31 cellular contexts compared by ENCODE assay signal in the genomic region with DNA sequence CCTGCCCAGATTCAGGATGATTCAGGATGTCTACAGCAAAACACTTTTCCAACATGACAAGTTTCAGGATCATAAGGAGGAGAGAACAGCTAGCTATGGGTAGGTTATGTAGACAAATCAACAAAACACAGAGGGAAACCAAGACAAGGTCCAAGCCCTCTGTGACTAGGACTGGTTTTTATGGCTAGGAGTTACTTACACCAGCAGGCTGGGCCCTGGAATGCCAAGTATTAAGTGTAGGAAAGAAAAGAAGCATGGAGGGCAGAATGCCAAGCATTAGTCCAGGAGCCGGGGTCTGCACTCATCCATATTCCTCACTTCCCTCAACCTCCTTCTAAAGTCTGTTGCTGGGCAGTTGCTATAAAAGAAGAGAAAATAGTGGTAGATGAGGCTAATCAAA. TPM values are rescaled to one million over a fixed set of nuclear protein-coding genes. Genes with fewer than 3 reads are reported as not detected.
DNase-seq lines count a peak whose midpoint lies in the region; ATAC-seq and TF ChIP-seq lines count a peak whose summit lies in the region.
"Had no signal": no experiment of that assay in that cellular context is flagged by ENCODE, and none has a peak within 500 bp of the region (broad histone marks: within the 10 kb centered on the region; RNA-seq: fewer than 3 reads in every experiment).

No MANE protein-coding gene starts in this region.

- DNase-seq in HFFc6 (no peak), adipocyte (ENCODE audit: low read depth) (peak; percentile 22), mesothelial cell of epicardium (ENCODE audit: low spot score in 2 of 2, unreplicated experiment in 2 of 2) (no peak), hepatic stellate cell (ENCODE audit: low spot score) (no peak), type B pancreatic cell (ENCODE audit: extremely low spot score, unreplicated experiment) (no peak)
- DNase-seq: activated CD4-positive, alpha-beta T cell treated with anti-CD3 and anti-CD28 coated beads, Interleukin-2, amount 50 U/mL, for 48 hours; activated naive CD4-positive, alpha-beta T cell treated with anti-CD3 and anti-CD28 coated beads, Interleukin-2, amount 10 ng/mL, durations not matched to agents 7 days and 5 days; amniotic stem cell; CD4-positive, alpha-beta memory T cell; cortex of kidney; effector memory CD8-positive, alpha-beta T cell; erythroblast; foreskin keratinocyte; Kasumi-1; mesendoderm; naive B cell; NCI-H1694; NCI-H2171 treated with DMSO at 0.1 percent for 48 hours; NCI-H524; NK-92 treated with Interleukin-12 subunit alpha and Interleukin-12 subunit beta, amount 100 ng/mL, for 24 hours; nucleus accumbens; SIG-M5; stimulated activated CD4-positive, alpha-beta T cell treated with anti-CD3 and anti-CD28 coated beads, Interleukin-4, amount 100 ng/mL, for 4 hours; T-cell had no signal

- no peaks in the 10 kb centered on the region for H3K9me3 Mint-ChIP-seq in HFFc6
- H3K9me3 Mint-ChIP-seq in mesothelial cell of epicardium = no peaks in the 10 kb centered on the region
- no peaks in the 10 kb centered on the region for H3K9me3 Mint-ChIP-seq in type B pancreatic cell
- H3K9me3 Mint-ChIP-seq: stimulated activated memory B cell treated with anti-CD40 and anti-IgM and Interleukin-4, amounts not matched to agents 10 μg/mL and 1 μg/mL and 100 μg/mL, for 72 hours; T-cell had no signal

- no peaks in the 10 kb centered on the region for H3K36me3 Mint-ChIP-seq in HFFc6 (ENCODE audit: low read depth)
- H3K36me3 Mint-ChIP-seq in mesothelial cell of epicardium = no peaks in the 10 kb centered on the region
- H3K36me3 Mint-ChIP-seq in type B pancreatic cell = no peaks in the 10 kb centered on the region
- H3K36me3 Mint-ChIP-seq: activated naive CD4-positive, alpha-beta T cell treated with anti-CD3 and anti-CD28 coated beads, Interleukin-2, amount 10 ng/mL, durations not matched to agents 7 days and 5 days; CD4-positive, alpha-beta memory T cell; naive B cell; stimulated activated memory B cell treated with anti-CD40 and anti-IgM and Interleukin-4, amounts not matched to agents 10 μg/mL and 1 μg/mL and 100 μg/mL, for 72 hours; T-cell had no signal

- peak overlapping the region; percentile 58 for H3K27ac Mint-ChIP-seq in HFFc6
- H3K27ac Mint-ChIP-seq in mesothelial cell of epicardium = peak overlapping the region; percentile 32
- no peak overlapping the region for H3K27ac Mint-ChIP-seq in type B pancreatic cell
- H3K27ac Mint-ChIP-seq: activated naive CD4-positive, alpha-beta T cell treated with anti-CD3 and anti-CD28 coated beads, Interleukin-2, amount 10 ng/mL, durations not matched to agents 7 days and 5 days; CD4-positive, alpha-beta memory T cell; effector memory CD8-positive, alpha-beta T cell; naive B cell; stimulated activated memory B cell treated with anti-CD40 and anti-IgM and Interleukin-4, amounts not matched to agents 10 μg/mL and 1 μg/mL and 100 μg/mL, for 72 hours; T-cell had no signal

- H3K27ac ChIP-seq in skeletal muscle tissue (ENCODE audit: low read depth, low read length) = peak overlapping the region; percentile 9
- H3K27ac ChIP-seq: foreskin keratinocyte, PC-9 had no signal

- no peak overlapping the region for H3K4me3 Mint-ChIP-seq in HFFc6
- no peak overlapping the region for H3K4me3 Mint-ChIP-seq in mesothelial cell of epicardium
- H3K4me3 Mint-ChIP-seq in type B pancreatic cell = no peak overlapping the region
- H3K4me3 Mint-ChIP-seq: activated naive CD4-positive, alpha-beta T cell treated with anti-CD3 and anti-CD28 coated beads, Interleukin-2, amount 10 ng/mL, durations not matched to agents 7 days and 5 days; CD4-positive, alpha-beta memory T cell; effector memory CD8-positive, alpha-beta T cell; stimulated activated memory B cell treated with anti-CD40 and anti-IgM and Interleukin-4, amounts not matched to agents 10 μg/mL and 1 μg/mL and 100 μg/mL, for 72 hours; T-cell had no signal

- no peaks in the 10 kb centered on the region for H3K9me3 ChIP-seq in adipocyte (ENCODE audit: control insufficient read depth, low read length)
- no peaks in the 10 kb centered on the region for H3K9me3 ChIP-seq in skeletal muscle tissue (ENCODE audit: control insufficient read depth in 3 of 3, low read length in 3 of 3)
- H3K9me3 ChIP-seq: heart right ventricle had no signal

- ATAC-seq in HG02798 (IDR thresholded peaks at IDR 0.05; ENCODE audit: poor library complexity, unreplicated experiment) = no peak
- ATAC-seq: effector memory CD8-positive, alpha-beta T cell; foreskin keratinocyte; GM12878; left colon; stimulated activated memory B cell treated with anti-CD40 and anti-IgM and Interleukin-4, amounts not matched to agents 10 μg/mL and 1 μg/mL and 100 μg/mL, for 72 hours; T-cell had no signal

- H3K27me3 Mint-ChIP-seq in HFFc6 (ENCODE audit: insufficient read depth) (no peaks in the 10 kb centered on the region), mesothelial cell of epicardium (ENCODE audit: low read depth) (no peaks in the 10 kb centered on the region), type B pancreatic cell (no peaks in the 10 kb centered on the region)
- H3K27me3 Mint-ChIP-seq: stimulated activated memory B cell treated with anti-CD40 and anti-IgM and Interleukin-4, amounts not matched to agents 10 μg/mL and 1 μg/mL and 100 μg/mL, for 72 hours had no signal

- H3K4me1 Mint-ChIP-seq in HFFc6 (ENCODE audit: low read depth) (peaks cover 36% of the 10 kb centered on the region), mesothelial cell of epicardium (peaks cover 26% of the 10 kb centered on the region), type B pancreatic cell (ENCODE audit: unreplicated experiment) (peaks cover 3% of the 10 kb centered on the region)
- H3K4me1 Mint-ChIP-seq: activated naive CD4-positive, alpha-beta T cell treated with anti-CD3 and anti-CD28 coated beads, Interleukin-2, amount 10 ng/mL, durations not matched to agents 7 days and 5 days; CD4-positive, alpha-beta memory T cell; naive B cell; stimulated activated memory B cell treated with anti-CD40 and anti-IgM and Interleukin-4, amounts not matched to agents 10 μg/mL and 1 μg/mL and 100 μg/mL, for 72 hours; T-cell had no signal

- H3K27me3 ChIP-seq in adipocyte (replicated peaks; ENCODE audit: control insufficient read depth, insufficient read depth, low read length) (no peaks in the 10 kb centered on the region), skeletal muscle tissue (ENCODE audit: control insufficient read depth in 3 of 3, insufficient read depth in 3 of 3, low read length in 3 of 3) (no peaks in the 10 kb centered on the region)
- H3K27me3 ChIP-seq: foreskin keratinocyte, heart right ventricle had no signal

- H3K4me3 ChIP-seq in adipocyte (ENCODE audit: low read length) (no peak overlapping the region), skeletal muscle tissue (ENCODE audit: low read length in 3 of 3) (no peak overlapping the region)
- H3K4me3 ChIP-seq: GM12878, heart right ventricle, PC-9 had no signal

- H3K9ac ChIP-seq in adipocyte (ENCODE audit: low read length) (no peak overlapping the region), skeletal muscle tissue (ENCODE audit: low read depth in 1 of 3, low read length in 3 of 3) (no peak overlapping the region)

- no peak for TF ChIP-seq CTCF in HFFc6 (IDR thresholded peaks at IDR 0.05)
- no peak for TF ChIP-seq CTCF in mesothelial cell of epicardium (IDR thresholded peaks at IDR 0.05; ENCODE audit: unreplicated experiment)
- TF ChIP-seq CTCF in type B pancreatic cell (conservative IDR thresholded peaks at IDR 0.05) = no peak

- H3K4me1 ChIP-seq in adipocyte (ENCODE audit: control insufficient read depth, insufficient read depth, low read length) (peaks cover 10% of the 10 kb centered on the region), skeletal muscle tissue (ENCODE audit: control insufficient read depth in 3 of 3, insufficient read depth in 3 of 3, low read length in 3 of 3) (peaks cover 6 to 18% (median 12%) of the 10 kb centered on the region in 3 donors)

- H3K36me3 ChIP-seq in adipocyte (ENCODE audit: control insufficient read depth, insufficient read depth, low read length, severe bottlenecking) (no peaks in the 10 kb centered on the region), skeletal muscle tissue (ENCODE audit: control insufficient read depth in 3 of 3, insufficient read depth in 3 of 3, low read length in 3 of 3) (no peaks in the 10 kb centered on the region)
- H3K36me3 ChIP-seq: heart right ventricle had no signal

RNA-seq across cellular contexts. Expression of a gene that starts 35.3 kb away (rescaled TPM):
- 10 to 100 TPM; 21.2 to 26.1 (median 24.8) TPM for total RNA-seq in HFFc6 (2021; fragmentation: NEBNext Ultra II Directional; extraction: Animal tissue kit (Norgen Biotek cat#: 25700))
- total RNA-seq in mesothelial cell of epicardium (18.7 to 19.8 TPM (median 18.9 TPM) in 3 replicates), skeletal muscle tissue (45.9 TPM), type B pancreatic cell (ENCODE audit: low replicate concordance) (8.6 and 16.5 TPM in 2 replicates)
